ENCODE assay signal across 10 cellular contexts in the genomic region with DNA sequence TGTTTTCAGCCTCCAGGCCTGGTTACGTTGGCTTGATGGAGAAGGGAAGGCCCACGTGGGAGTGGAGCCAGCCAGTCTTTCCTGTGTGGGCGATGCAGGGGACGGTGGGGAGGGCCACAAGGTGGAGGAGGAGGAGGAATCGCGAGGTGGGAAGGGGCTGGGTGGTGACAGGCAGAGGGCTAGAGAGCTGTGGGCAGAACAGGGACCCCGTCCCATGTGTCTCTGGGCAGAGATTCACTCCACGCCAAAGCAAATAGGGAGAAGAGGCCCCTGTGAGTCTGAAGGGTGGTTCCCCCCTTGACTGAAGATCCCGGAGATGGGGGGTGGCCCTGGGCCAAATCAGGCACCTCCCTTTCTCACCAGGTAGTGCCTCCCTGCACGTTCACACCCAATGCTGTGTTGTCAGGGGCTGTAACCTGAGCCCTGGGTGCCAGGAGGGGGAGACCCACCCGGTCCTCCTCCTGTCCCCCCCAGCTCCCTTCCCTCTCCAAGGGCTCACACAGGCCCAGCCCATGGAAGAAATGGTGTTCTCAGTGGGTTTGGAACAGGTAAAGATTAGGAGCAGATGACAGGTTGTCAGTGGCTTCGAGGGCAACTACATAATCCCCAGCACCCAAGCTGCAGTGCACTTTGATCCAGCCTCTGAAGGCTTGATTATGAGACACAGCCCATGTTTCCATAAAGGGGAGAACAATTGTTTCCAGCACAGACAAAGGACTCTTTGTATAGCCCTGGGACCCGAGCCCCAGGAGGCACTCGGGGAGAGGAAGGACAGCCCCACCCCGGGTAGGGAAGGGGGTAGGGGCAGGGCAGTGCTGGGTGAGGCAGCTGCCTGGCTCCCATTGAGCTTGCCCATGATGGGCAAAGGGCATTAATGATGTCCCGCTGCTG. TPM values are rescaled to one million over a fixed set of nuclear protein-coding genes. Genes with fewer than 3 reads are reported as not detected.
A peak's percentile ranks its signal among the peaks of the same experiment; 100 is the strongest.
DNase-seq lines count a peak whose midpoint lies in the region; ATAC-seq and TF ChIP-seq lines count a peak whose summit lies in the region.
"Had no signal": no experiment of that assay in that cellular context is flagged by ENCODE, and none has a peak within 500 bp of the region (broad histone marks: within the 10 kb centered on the region; RNA-seq: fewer than 3 reads in every experiment).

No MANE protein-coding gene starts in this region.

- no peak overlapping the region for H3K4me3 Mint-ChIP-seq in activated naive CD8-positive, alpha-beta T cell treated with anti-CD3 and anti-CD28 coated beads for 36 hours
- H3K4me3 Mint-ChIP-seq: stimulated activated naive CD8-positive, alpha-beta T cell treated with anti-CD3 and anti-CD28 coated beads, Interleukin-15, Interleukin-2, amounts not matched to agents 100 ng/mL and 50 ng/mL, for 24 hours had no signal

- 30 to 59% methylated on average over 11 to 16 of the region's 16 CpGs for WGBS in body of pancreas, 2 donors

- H3K4me1 Mint-ChIP-seq in activated naive CD8-positive, alpha-beta T cell treated with anti-CD3 and anti-CD28 coated beads for 36 hours, result no peaks in the 10 kb centered on the region

- no peak for TF ChIP-seq CTCF in body of pancreas (IDR thresholded peaks at IDR 0.05)

- H3K27ac ChIP-seq in body of pancreas, result peak overlapping the region; percentile 62 to 86 (median 78)
- H3K27ac ChIP-seq: BLaER1 treated with 17β-estradiol and CSF1 and Interleukin-3, amounts not matched to agents 10 nM and 100 nM had no signal

- peak in 1 of 3 donors; percentile 6 for TF ChIP-seq POLR2A in body of pancreas (IDR thresholded peaks at IDR 0.05)

- ATAC-seq in body of pancreas (peak; percentile 85), GM21526 (IDR thresholded peaks at IDR 0.05; ENCODE audit: low FRiP score, unreplicated experiment) (no peak)

- intact Hi-C loops in body of pancreas (cut with DNase I), result no loop called here

- DNase-seq in AG20443 (ENCODE audit: low spot score) (peak; percentile 7), NCI-H1436 treated with DMSO at 0.1 percent for 48 hours (lab: John Stamatoyannopoulos, UW) (peak; percentile 98), body of pancreas (peak; percentile 49 to 74 (median 70)), midbrain (lab: John Stamatoyannopoulos, UW) (peak; percentile 94), Kasumi-1 (lab: John Stamatoyannopoulos, UW) (no peak)
- no peak for DNase-seq in effector CD8-positive, alpha-beta T cell (lab: John Stamatoyannopoulos, UW)
- DNase-seq in activated naive CD8-positive, alpha-beta T cell treated with anti-CD3 and anti-CD28 coated beads for 36 hours, result no peak

- no peaks in the 10 kb centered on the region for H3K9me3 Mint-ChIP-seq in activated naive CD8-positive, alpha-beta T cell treated with anti-CD3 and anti-CD28 coated beads for 36 hours
- H3K9me3 Mint-ChIP-seq: stimulated activated naive CD8-positive, alpha-beta T cell treated with anti-CD3 and anti-CD28 coated beads, Interleukin-15, Interleukin-2, amounts not matched to agents 100 ng/mL and 50 ng/mL, for 24 hours had no signal

- no peaks in the 10 kb centered on the region for H3K36me3 ChIP-seq in body of pancreas (replicated peaks in 1 of 2; ENCODE audit: insufficient read depth in 1 of 2, low read depth in 2 of 2)
- H3K36me3 ChIP-seq: BLaER1 treated with 17β-estradiol and CSF1 and Interleukin-3, amounts not matched to agents 10 nM and 100 nM had no signal

- H3K27me3 Mint-ChIP-seq in activated naive CD8-positive, alpha-beta T cell treated with anti-CD3 and anti-CD28 coated beads for 36 hours, result no peaks in the 10 kb centered on the region
- H3K27me3 Mint-ChIP-seq: stimulated activated naive CD8-positive, alpha-beta T cell treated with anti-CD3 and anti-CD28 coated beads, Interleukin-15, Interleukin-2, amounts not matched to agents 100 ng/mL and 50 ng/mL, for 24 hours had no signal

- H3K4me1 ChIP-seq in body of pancreas, result peaks cover 34% of the 10 kb centered on the region

- H3K27me3 ChIP-seq in body of pancreas, result no peaks in the 10 kb centered on the region
- H3K27me3 ChIP-seq: BLaER1 treated with 17β-estradiol and CSF1 and Interleukin-3, amounts not matched to agents 10 nM and 100 nM had no signal

- H3K9me3 ChIP-seq in body of pancreas, result no peaks in the 10 kb centered on the region
- H3K9me3 ChIP-seq: BLaER1 treated with 17β-estradiol and CSF1 and Interleukin-3, amounts not matched to agents 10 nM and 100 nM had no signal

- H3K27ac Mint-ChIP-seq in activated naive CD8-positive, alpha-beta T cell treated with anti-CD3 and anti-CD28 coated beads for 36 hours, result no peak overlapping the region

- H3K4me3 ChIP-seq in body of pancreas, result no peak overlapping the region
- H3K4me3 ChIP-seq: BLaER1 treated with 17β-estradiol and CSF1 and Interleukin-3, amounts not matched to agents 10 nM and 100 nM had no signal

- no peaks in the 10 kb centered on the region for H3K36me3 Mint-ChIP-seq in activated naive CD8-positive, alpha-beta T cell treated with anti-CD3 and anti-CD28 coated beads for 36 hours

RNA-seq across cellular contexts. Expression of gene GPR37L1, which starts 37.7 kb away (rescaled TPM):
- total RNA-seq in body of pancreas, result not detected
- total RNA-seq in activated naive CD8-positive, alpha-beta T cell treated with anti-CD3 and anti-CD28 coated beads for 36 hours, result not detected

RNA-seq across cellular contexts. Expression of gene ARL8A, which starts 59.5 kb away (rescaled TPM):
- total RNA-seq in body of pancreas, result 10 to 100 TPM; 18.1 to 21.0 TPM
- total RNA-seq in activated naive CD8-positive, alpha-beta T cell treated with anti-CD3 and anti-CD28 coated beads for 36 hours, result 10 to 100 TPM; 23.4 to 27.8 TPM

Comparison
In these comparisons a context has a peak if more than half of its experiments do, and no peak if none do; other contexts are left out.
1. DNase-seq: peak in AG20443 (single experiment), NCI-H1436 treated with DMSO at 0.1 percent for 48 hours (single experiment), body of pancreas (4 of 4) and midbrain (single experiment); none in Kasumi-1 (0 of 2), effector CD8-positive, alpha-beta T cell (single experiment) and activated naive CD8-positive, alpha-beta T cell treated with anti-CD3 and anti-CD28 coated beads for 36 hours (single experiment).